Comparison of ENCODE assay signal across 20 cellular contexts in genomic region chr13:90926459-90926858, GRCh38.
A peak's percentile ranks its signal among the peaks of the same experiment; 100 is the strongest.
DNase-seq lines count a peak whose midpoint lies in the region; ATAC-seq and TF ChIP-seq lines count a peak whose summit lies in the region.
"Had no signal": no experiment of that assay in that cellular context is flagged by ENCODE, and none has a peak within 500 bp of the region (broad histone marks: within the 10 kb centered on the region; RNA-seq: fewer than 3 reads in every experiment).

No MANE protein-coding gene starts in this region.

- H3K4me1 ChIP-seq in heart right ventricle (no peaks in the 10 kb centered on the region), hepatocyte (ENCODE audit: insufficient read depth) (peaks cover 6% of the 10 kb centered on the region), Caco-2 (peaks cover 4% of the 10 kb centered on the region; the same call in 1 of the 2 replicates)
- H3K4me1 ChIP-seq: Peyer's patch had no signal

- BruUV-seq in Caco-2 (replicated peaks; lab: Mats Ljungman, UMichigan), result no TSS peak

- no peaks in the 10 kb centered on the region for H3K27me3 Mint-ChIP-seq in Caco-2 (ENCODE audit: insufficient read depth, unreplicated experiment)

- no peak overlapping the region for H3K27ac Mint-ChIP-seq in Caco-2 (ENCODE audit: unreplicated experiment)

- H3K4me3 ChIP-seq in heart right ventricle (no peak overlapping the region), WERI-Rb-1 (ENCODE audit: low read depth, low read length) (no peak overlapping the region), hepatocyte (no peak overlapping the region), Caco-2 (ENCODE audit: low read depth, low read length) (no peak overlapping the region)
- H3K4me3 ChIP-seq: Peyer's patch, SK-N-MC had no signal

- H4K20me1 ChIP-seq in hepatocyte (ENCODE audit: insufficient read depth, poor library complexity, severe bottlenecking), result no peaks in the 10 kb centered on the region

- no peak overlapping the region for H3K4me2 ChIP-seq in hepatocyte

- H3K27ac ChIP-seq in heart right ventricle (no peak overlapping the region), WERI-Rb-1 (no peak overlapping the region), hepatocyte (peak overlapping the region; percentile 49)
- H3K27ac ChIP-seq: C4-2B, HL-60, Peyer's patch, SK-N-MC had no signal

- TF ChIP-seq CTCF in heart right ventricle (IDR thresholded peaks at IDR 0.05), result no peak
- no peak for TF ChIP-seq CTCF in WERI-Rb-1 (IDR thresholded peaks at IDR 0.05; ENCODE audit: low read depth, low read length)
- TF ChIP-seq CTCF in hepatocyte (IDR thresholded peaks at IDR 0.05; ENCODE audit: poor library complexity), result no peak
- TF ChIP-seq CTCF in Caco-2 (IDR thresholded peaks at IDR 0.05; ENCODE audit: insufficient read depth in 1 of 2, low read depth in 1 of 2, low read length in 1 of 2, severe bottlenecking in 1 of 2, unreplicated experiment in 1 of 2), result no peak

- H3K4me1 Mint-ChIP-seq in Caco-2 (ENCODE audit: low read depth, unreplicated experiment), result no peaks in the 10 kb centered on the region

- peak; percentile 81 to 86 for ATAC-seq in left cardiac atrium
- ATAC-seq in heart right ventricle, result no peak

- H3K9me3 Mint-ChIP-seq in Caco-2 (ENCODE audit: unreplicated experiment), result no peaks in the 10 kb centered on the region

- H3K9me3 ChIP-seq in heart right ventricle (peaks cover 0 to 9% (median 0%) of the 10 kb centered on the region in 11 donors), WERI-Rb-1 (ENCODE audit: severe bottlenecking) (peaks cover 6% of the 10 kb centered on the region), hepatocyte (ENCODE audit: low read depth) (no peaks in the 10 kb centered on the region), Caco-2 (peaks cover 3% of the 10 kb centered on the region; the same call in 1 of the 2 replicates)
- H3K9me3 ChIP-seq: Peyer's patch had no signal

- whole genome bisulfite sequencing in heart right ventricle, 2 donors, result 11 to 14% methylated on average over 2 of the region's 2 CpGs
- WGBS in hepatocyte (ENCODE audit: low lambda C conversion rate, missing lambda C conversion rate), result 20% methylated on average over 2 of the region's 2 CpGs

- H3K79me2 ChIP-seq in hepatocyte, result no peaks in the 10 kb centered on the region

- no peaks in the 10 kb centered on the region for H3K9me2 ChIP-seq in hepatocyte (replicated peaks; ENCODE audit: insufficient read depth)

- intact Hi-C loops in left cardiac atrium (cut with DNase I), result no loop called here
- intact Hi-C loops in heart right ventricle (cut with DNase I), result no loop called here
- intact Hi-C loops in head of caudate nucleus (cut with DNase I), result no loop called here
- intact Hi-C loops in Caco-2 (cut with micrococcal nuclease; ENCODE audit: unreplicated experiment), result no loop called here

- H2AFZ ChIP-seq in hepatocyte, result no peak overlapping the region

- POLR2A ChIA-PET in Caco-2 (lab: Charles Lee), result no interaction called here

- H3K27me3 ChIP-seq in heart right ventricle, result no peaks in the 10 kb centered on the region
- no peaks in the 10 kb centered on the region for H3K27me3 ChIP-seq in WERI-Rb-1 (ENCODE audit: insufficient read depth, low read depth, severe bottlenecking)
- no peaks in the 10 kb centered on the region for H3K27me3 ChIP-seq in hepatocyte
- no peaks in the 10 kb centered on the region for H3K27me3 ChIP-seq in Caco-2 (replicated peaks; ENCODE audit: control insufficient read depth, insufficient read depth, low read length)
- H3K27me3 ChIP-seq: Peyer's patch had no signal

- CTCF ChIA-PET in Caco-2 (lab: Charles Lee), result interaction anchor here (1.2 kb wide), 1 partner anchor 59 kb away, joined by 5 read pairs; no protein-coding TSS in a partner anchor

- no peaks in the 10 kb centered on the region for H3K36me3 Mint-ChIP-seq in Caco-2 (ENCODE audit: insufficient read depth, unreplicated experiment)

- H3K4me3 Mint-ChIP-seq in Caco-2 (ENCODE audit: unreplicated experiment), result no peak overlapping the region

- DNase-seq in left cardiac atrium (no peak), heart right ventricle (no peak), WERI-Rb-1 (peak; percentile 40), hepatocyte (ENCODE audit: low spot score) (peak; percentile 32), renal cortical epithelial cell (ENCODE audit: low read depth) (peak; percentile 100), AG20443 (ENCODE audit: low spot score) (no peak), head of caudate nucleus (no peak), Caco-2 (no peak)
- DNase-seq: 8988T, EL, NCI-H1417, NCI-H1930, NCI-H2171, NCI-H446 treated with DMSO at 0.1 percent for 48 hours, NCI-H748 treated with DMSO at 0.1 percent for 48 hours, Peyer's patch, Right ventricle myocardium superior had no signal

- H3K36me3 ChIP-seq in heart right ventricle, result no peaks in the 10 kb centered on the region
- H3K36me3 ChIP-seq in WERI-Rb-1, result no peaks in the 10 kb centered on the region
- H3K36me3 ChIP-seq in hepatocyte (replicated peaks; ENCODE audit: insufficient read depth, low read depth), result no peaks in the 10 kb centered on the region
- H3K36me3 ChIP-seq in Caco-2 (ENCODE audit: control insufficient read depth, insufficient read depth, low read length), result no peaks in the 10 kb centered on the region
- H3K36me3 ChIP-seq: Peyer's patch had no signal

Comparison
In these comparisons a context has a peak if more than half of its experiments do, and no peak if none do; other contexts are left out.
1. ATAC-seq: peak in left cardiac atrium (2 of 2); none in heart right ventricle (0 of 8).
2. DNase-seq: peak in WERI-Rb-1 (single experiment), hepatocyte (single experiment) and renal cortical epithelial cell (single experiment); none in left cardiac atrium (single experiment), heart right ventricle (0 of 2), AG20443 (single experiment), head of caudate nucleus (0 of 42) and Caco-2 (0 of 2).